In the genomic region with DNA sequence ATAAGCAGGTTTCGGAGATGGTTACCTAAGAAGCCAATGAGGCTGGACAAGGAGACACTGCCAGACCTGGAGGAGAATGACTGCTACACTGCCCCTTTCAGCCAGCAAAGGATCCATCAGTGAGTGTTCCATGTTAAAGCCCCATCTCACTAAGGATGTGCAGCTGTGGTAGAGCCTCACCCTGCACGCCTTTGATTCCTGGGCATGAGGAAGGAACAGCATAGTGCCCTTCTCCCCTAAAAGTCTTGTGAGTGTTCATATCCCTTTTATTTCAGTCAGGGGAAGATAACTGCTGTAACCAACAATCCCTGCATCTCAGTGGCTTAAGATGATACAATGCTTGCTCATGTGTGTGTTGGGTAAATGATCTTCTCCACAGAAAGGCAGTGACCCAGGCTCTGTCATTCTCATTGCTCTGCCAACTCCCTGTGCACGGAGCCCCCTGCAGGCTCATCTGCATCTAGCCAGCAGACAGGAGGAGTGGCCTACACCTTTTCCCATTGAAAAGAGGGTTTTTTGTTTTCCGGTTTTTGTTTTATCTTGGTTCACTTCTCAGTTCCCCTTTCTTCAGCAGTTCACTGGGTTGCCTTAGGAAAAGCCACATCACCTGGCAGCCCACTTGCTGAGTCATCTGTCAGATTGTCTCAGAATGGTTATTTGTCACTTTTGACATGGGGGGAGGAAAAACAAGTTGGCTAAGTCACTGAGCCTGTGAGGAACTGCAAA, we compare ENCODE assay signal across 8 cellular contexts.
DNase-seq lines count a peak whose midpoint lies in the region; ATAC-seq and TF ChIP-seq lines count a peak whose summit lies in the region.

No MANE protein-coding gene starts in this region.

- no peak for TF ChIP-seq POLR2A in vagina (IDR thresholded peaks at IDR 0.05)

- H3K27me3 ChIP-seq in vagina = no peaks in the 10 kb centered on the region

- no peaks in the 10 kb centered on the region for H3K9me3 ChIP-seq in vagina

- H3K4me3 ChIP-seq in fibroblast of villous mesenchyme (ENCODE audit: low read depth, low read length) (no peak overlapping the region), vagina (no peak overlapping the region)

- no peaks in the 10 kb centered on the region for H3K36me3 ChIP-seq in vagina

- intact Hi-C loops in vagina (cut with DNase I) = no loop called here

- ATAC-seq in GM21360 (IDR thresholded peaks at IDR 0.05; ENCODE audit: unreplicated experiment) = peak; percentile 98
- peak; percentile 98 for ATAC-seq in HG03439 (IDR thresholded peaks at IDR 0.05; ENCODE audit: unreplicated experiment)

- peak overlapping the region; percentile 46 for H3K27ac ChIP-seq in vagina

- peaks cover 7% of the 10 kb centered on the region for H3K4me1 ChIP-seq in vagina

- TF ChIP-seq CTCF in fibroblast of villous mesenchyme (IDR thresholded peaks at IDR 0.05; ENCODE audit: insufficient read depth, low read depth, low read length) (peak; percentile 25), vagina (IDR thresholded peaks at IDR 0.05) (no peak)

- DNase-seq in NCI-H2196 (lab: John Stamatoyannopoulos, UW; ENCODE audit: unreplicated experiment) (peak; percentile 29), NCI-H2196 treated with DMSO at 0.1 percent for 48 hours (lab: John Stamatoyannopoulos, UW; ENCODE audit: unreplicated experiment) (no peak), SIG-M5 (lab: John Stamatoyannopoulos, UW) (peak; percentile 83), fibroblast of villous mesenchyme (ENCODE audit: low read depth) (peak; percentile 52), vagina (ENCODE audit: extremely low spot score in 2 of 2) (no peak)
- DNase-seq in stimulated activated CD4-positive, alpha-beta T cell treated with anti-CD3 and anti-CD28 coated beads, Interleukin-4, amount 100 ng/mL, for 4 hours = no peak

Comparison
In these comparisons a context has a peak if more than half of its experiments do, and no peak if none do; other contexts are left out.
1. DNase-seq: peak in NCI-H2196 (single experiment), SIG-M5 (single experiment) and fibroblast of villous mesenchyme (single experiment); none in NCI-H2196 treated with DMSO at 0.1 percent for 48 hours (single experiment), vagina (0 of 2) and stimulated activated CD4-positive, alpha-beta T cell treated with anti-CD3 and anti-CD28 coated beads, Interleukin-4, amount 100 ng/mL, for 4 hours (0 of 2).